11 cellular contexts compared by ENCODE assay signal in genomic region chrX:1308917-1309316, GRCh38. TPM values are rescaled to one million over a fixed set of nuclear protein-coding genes. Genes with fewer than 3 reads are reported as not detected.
DNase-seq lines count a peak whose midpoint lies in the region; ATAC-seq and TF ChIP-seq lines count a peak whose summit lies in the region.
"Not testable (repeated sequence)": the region's sequence is repeated elsewhere in the genome, so short reads cannot be mapped to it uniquely, and the experiment has no call there.
"Had no signal": no experiment of that assay in that cellular context is flagged by ENCODE, and none has a peak within 500 bp of the region (broad histone marks: within the 10 kb centered on the region; RNA-seq: fewer than 3 reads in every experiment).

No MANE protein-coding gene starts in this region.

- H3K4me1 ChIP-seq in neutrophil (ENCODE audit: control insufficient read depth in 1 of 2, insufficient read depth in 1 of 2, low read depth in 1 of 2, low read length in 1 of 2) = not testable (repeated sequence)

- H3K4me3 ChIP-seq in neutrophil (ENCODE audit: low read depth in 1 of 2, low read length in 1 of 2) = not testable (repeated sequence)

- H3K4me3 Mint-ChIP-seq in CD14-positive monocyte; activated naive CD4-positive, alpha-beta T cell treated with anti-CD3 and anti-CD28 coated beads, Interleukin-2, amount 10 ng/mL, durations not matched to agents 7 days and 5 days; central memory CD8-positive, alpha-beta T cell; endothelial cell (ENCODE audit: unreplicated experiment): not testable (repeated sequence)
- H3K4me3 Mint-ChIP-seq in T-helper 17 cell = peak overlapping the region; percentile 15

- TF ChIP-seq CTCF in CD14-positive monocyte (IDR thresholded peaks at IDR 0.05); endothelial cell (IDR thresholded peaks at IDR 0.05; ENCODE audit: unreplicated experiment); neutrophil (IDR thresholded peaks at IDR 0.05): not testable (repeated sequence)

- not testable (repeated sequence) for ATAC-seq in T-helper 17 cell; central memory CD8-positive, alpha-beta T cell (replicated peaks; ENCODE audit: extremely low read depth, poor library complexity, severe bottlenecking)

- H3K4me1 Mint-ChIP-seq in CD14-positive monocyte; T-helper 17 cell; activated naive CD4-positive, alpha-beta T cell treated with anti-CD3 and anti-CD28 coated beads, Interleukin-2, amount 10 ng/mL, durations not matched to agents 7 days and 5 days; central memory CD8-positive, alpha-beta T cell; endothelial cell (ENCODE audit: unreplicated experiment): not testable (repeated sequence)

- H3K27ac ChIP-seq in neutrophil = peak overlapping the region; percentile 1

- intact Hi-C loops in CD14-positive monocyte (cut with micrococcal nuclease) = loop anchor here in 1 of 2 donors (5.0 kb wide), 1 partner anchor 37 kb away; no protein-coding TSS in a partner anchor

- H3K27me3 Mint-ChIP-seq in CD14-positive monocyte (ENCODE audit: low read depth in 3 of 3); T-helper 17 cell; activated naive CD4-positive, alpha-beta T cell treated with anti-CD3 and anti-CD28 coated beads, Interleukin-2, amount 10 ng/mL, durations not matched to agents 7 days and 5 days; central memory CD8-positive, alpha-beta T cell: not testable (repeated sequence)
- H3K27me3 Mint-ChIP-seq in endothelial cell (ENCODE audit: unreplicated experiment) = peaks cover 11% of the 10 kb centered on the region

- CTCF ChIA-PET in activated naive CD4-positive, alpha-beta T cell treated with anti-CD3 and anti-CD28 coated beads, Interleukin-2, amount 10 ng/mL, durations not matched to agents 7 days and 5 days (lab: Charles Lee) = not testable (repeated sequence)

- not testable (repeated sequence) for DNase-seq in CD14-positive monocyte (ENCODE audit: low spot score); T-helper 17 cell; activated naive CD4-positive, alpha-beta T cell treated with anti-CD3 and anti-CD28 coated beads, Interleukin-2, amount 10 ng/mL, durations not matched to agents 7 days and 5 days; central memory CD8-positive, alpha-beta T cell (ENCODE audit: low spot score in 2 of 2); endothelial cell (ENCODE audit: low spot score)

- H3K27ac Mint-ChIP-seq in CD14-positive monocyte (peak overlapping the region in 4 of 7 donors; percentile 20 to 71 (median 56)), endothelial cell (ENCODE audit: unreplicated experiment) (peak overlapping the region; percentile 48)
- H3K27ac Mint-ChIP-seq in T-helper 17 cell = not testable (repeated sequence)
- H3K27ac Mint-ChIP-seq in activated naive CD4-positive, alpha-beta T cell treated with anti-CD3 and anti-CD28 coated beads, Interleukin-2, amount 10 ng/mL, durations not matched to agents 7 days and 5 days = peak overlapping the region; percentile 19
- peak overlapping the region; percentile 41 for H3K27ac Mint-ChIP-seq in central memory CD8-positive, alpha-beta T cell (ENCODE audit: low read depth)

- not testable (repeated sequence) for H3K27me3 ChIP-seq in neutrophil

- H3K36me3 Mint-ChIP-seq in CD14-positive monocyte (peaks cover 75 to 90% of the 10 kb centered on the region in 2 donors), endothelial cell (ENCODE audit: low read depth, unreplicated experiment) (peaks cover 21% of the 10 kb centered on the region)
- not testable (repeated sequence) for H3K36me3 Mint-ChIP-seq in T-helper 17 cell (ENCODE audit: low read depth); activated naive CD4-positive, alpha-beta T cell treated with anti-CD3 and anti-CD28 coated beads, Interleukin-2, amount 10 ng/mL, durations not matched to agents 7 days and 5 days
- peaks cover 21% of the 10 kb centered on the region for H3K36me3 Mint-ChIP-seq in central memory CD8-positive, alpha-beta T cell (ENCODE audit: insufficient read depth)

- not testable (repeated sequence) for H3K9me3 ChIP-seq in T-helper 17 cell (ENCODE audit: control insufficient read depth, low read length, poor library complexity, severe bottlenecking); neutrophil

- H3K36me3 ChIP-seq in neutrophil = peaks cover 97% of the 10 kb centered on the region

- H3K9me3 Mint-ChIP-seq in CD14-positive monocyte (peaks cover 17 to 23% (median 18%) of the 10 kb centered on the region in 7 donors), endothelial cell (ENCODE audit: unreplicated experiment) (peaks cover 37% of the 10 kb centered on the region)
- not testable (repeated sequence) for H3K9me3 Mint-ChIP-seq in activated naive CD4-positive, alpha-beta T cell treated with anti-CD3 and anti-CD28 coated beads, Interleukin-2, amount 10 ng/mL, durations not matched to agents 7 days and 5 days
- peaks cover 15% of the 10 kb centered on the region for H3K9me3 Mint-ChIP-seq in central memory CD8-positive, alpha-beta T cell

RNA-seq across cellular contexts. Expression of gene IL3RA, which starts 27.7 kb away (rescaled TPM):
- polyA plus RNA-seq in CD14-positive monocyte = 10 to 100 TPM in 1 of 2 donors, 1 to 10 TPM in 1; 4.4 to 12.0 TPM
- 1 to 10 TPM in 1 of 2 donors, under 1 TPM in 1; 0.60 to 2.8 TPM for total RNA-seq in T-helper 17 cell
- 0.97 TPM for total RNA-seq in endothelial cell (ENCODE audit: unreplicated experiment)
- total RNA-seq: A172, Daoy, G401 had no signal
- polyA plus RNA-seq: CD8-positive, alpha-beta memory T cell had no signal

RNA-seq across cellular contexts. Expression of gene CSF2RA, which starts 40.3 kb away (rescaled TPM):
- 100 to 1,000 TPM in 1 of 2 donors, 10 to 100 TPM in 1; 73.8 to 125 TPM for polyA plus RNA-seq in CD14-positive monocyte
- total RNA-seq in T-helper 17 cell = 1 to 10 TPM; 3.4 to 5.2 TPM
- total RNA-seq in endothelial cell (ENCODE audit: unreplicated experiment) = not detected
- total RNA-seq: CD4-positive, CD25-positive, alpha-beta regulatory T cell had no signal
- polyA plus RNA-seq: CD4-positive, CD25-positive, alpha-beta regulatory T cell; CD8-positive, alpha-beta memory T cell had no signal
